ENCODE assay signal across 14 cellular contexts in genomic region chr1:44617703-44618029, GRCh38. TPM values are rescaled to one million over a fixed set of nuclear protein-coding genes. Genes with fewer than 3 reads are reported as not detected.
DNase-seq lines count a peak whose midpoint lies in the region; ATAC-seq and TF ChIP-seq lines count a peak whose summit lies in the region.
"Had no signal": no experiment of that assay in that cellular context is flagged by ENCODE, and none has a peak within 500 bp of the region (broad histone marks: within the 10 kb centered on the region; RNA-seq: fewer than 3 reads in every experiment).

No MANE protein-coding gene starts in this region.

- H3K27ac ChIP-seq in GM23248, result no peak overlapping the region
- no peak overlapping the region for H3K27ac ChIP-seq in iPS-18a (ENCODE audit: low read length)

- no peak for TF ChIP-seq CTCF in astrocyte of the cerebellum (IDR thresholded peaks at IDR 0.05; ENCODE audit: low read depth, low read length, missing control alignments)

- H3K4me3 ChIP-seq in GM23248, result peak overlapping the region; percentile 78
- H3K4me3 ChIP-seq in astrocyte of the cerebellum (ENCODE audit: low read depth, low read length), result peak overlapping the region; percentile 33
- H3K4me3 ChIP-seq in iPS-18a (ENCODE audit: low read length), result peak overlapping the region; percentile 52
- peak overlapping the region; percentile 47 for H3K4me3 ChIP-seq in skeletal muscle cell (ENCODE audit: low read depth, low read length)

- in situ Hi-C loops in GM23248 (cut with MboI), result no loop called here
- in situ Hi-C loops in astrocyte of the cerebellum (cut with HindIII; ENCODE audit: low sequenced_read_pairs), result no loop called here

- H3F3A ChIP-seq in GM23248 (ENCODE audit: insufficient read depth), result peaks cover 27% of the 10 kb centered on the region

- no peaks in the 10 kb centered on the region for H3K36me3 Mint-ChIP-seq in stimulated activated memory B cell treated with anti-CD40 and anti-IgM and Interleukin-4, amounts not matched to agents 10 μg/mL and 1 μg/mL and 100 μg/mL, for 72 hours

- peak overlapping the region; percentile 85 for H3K4me2 ChIP-seq in GM23248 (ENCODE audit: unreplicated experiment)

- H3K4me1 Mint-ChIP-seq in stimulated activated memory B cell treated with anti-CD40 and anti-IgM and Interleukin-4, amounts not matched to agents 10 μg/mL and 1 μg/mL and 100 μg/mL, for 72 hours, result no peaks in the 10 kb centered on the region
- H3K4me1 Mint-ChIP-seq: B cell had no signal

- peaks cover 50% of the 10 kb centered on the region for H3K4me1 ChIP-seq in GM23248 (ENCODE audit: insufficient read depth)
- no peaks in the 10 kb centered on the region for H3K4me1 ChIP-seq in iPS-18a (ENCODE audit: control insufficient read depth, low read depth, low read length)

- H3K36me3 ChIP-seq in GM23248 (ENCODE audit: low read depth) (no peaks in the 10 kb centered on the region), iPS-18a (ENCODE audit: control insufficient read depth, low read depth, low read length) (no peaks in the 10 kb centered on the region)

- no peaks in the 10 kb centered on the region for H3K9me3 Mint-ChIP-seq in stimulated activated memory B cell treated with anti-CD40 and anti-IgM and Interleukin-4, amounts not matched to agents 10 μg/mL and 1 μg/mL and 100 μg/mL, for 72 hours
- H3K9me3 Mint-ChIP-seq: activated CD8-positive, alpha-beta T cell treated with anti-CD3 and anti-CD28 coated beads for 36 hours; neural crest cell had no signal

- 20 to 27% methylated on average over 1 of the region's 1 CpG for WGBS in GM23248 (ENCODE audit: low coverage in 1 of 2, low lambda C conversion rate in 2 of 2, missing lambda C conversion rate in 2 of 2), 2 experiments

- H3K9ac ChIP-seq in GM23248 (peak overlapping the region; percentile 66; the same call in 1 of the 2 replicates), iPS-18a (ENCODE audit: low read length) (no peak overlapping the region)

- H3K27ac Mint-ChIP-seq in stimulated activated memory B cell treated with anti-CD40 and anti-IgM and Interleukin-4, amounts not matched to agents 10 μg/mL and 1 μg/mL and 100 μg/mL, for 72 hours, result no peak overlapping the region
- H3K27ac Mint-ChIP-seq: activated CD8-positive, alpha-beta T cell treated with anti-CD3 and anti-CD28 coated beads for 36 hours; B cell had no signal

- ATAC-seq in GM18502 (IDR thresholded peaks at IDR 0.05; ENCODE audit: poor library complexity, unreplicated experiment), result no peak
- no peak for ATAC-seq in HG03139 (IDR thresholded peaks at IDR 0.05; ENCODE audit: unreplicated experiment)
- no peak for ATAC-seq in stimulated activated memory B cell treated with anti-CD40 and anti-IgM and Interleukin-4, amounts not matched to agents 10 μg/mL and 1 μg/mL and 100 μg/mL, for 72 hours
- ATAC-seq: activated CD8-positive, alpha-beta T cell treated with anti-CD3 and anti-CD28 coated beads for 36 hours had no signal

- peak overlapping the region; percentile 85 for H2AFZ ChIP-seq in GM23248

- H3K27me3 Mint-ChIP-seq in stimulated activated memory B cell treated with anti-CD40 and anti-IgM and Interleukin-4, amounts not matched to agents 10 μg/mL and 1 μg/mL and 100 μg/mL, for 72 hours, result peaks cover 17% of the 10 kb centered on the region
- H3K27me3 Mint-ChIP-seq: activated CD8-positive, alpha-beta T cell treated with anti-CD3 and anti-CD28 coated beads for 36 hours had no signal

- no peaks in the 10 kb centered on the region for H4K20me1 ChIP-seq in GM23248 (ENCODE audit: insufficient read depth)

- no peaks in the 10 kb centered on the region for H3K9me3 ChIP-seq in GM23248 (ENCODE audit: low read depth)
- no peaks in the 10 kb centered on the region for H3K9me3 ChIP-seq in iPS-18a (ENCODE audit: control insufficient read depth, low read depth, low read length)

- no peak overlapping the region for H3K4me3 Mint-ChIP-seq in stimulated activated memory B cell treated with anti-CD40 and anti-IgM and Interleukin-4, amounts not matched to agents 10 μg/mL and 1 μg/mL and 100 μg/mL, for 72 hours
- H3K4me3 Mint-ChIP-seq: activated CD8-positive, alpha-beta T cell treated with anti-CD3 and anti-CD28 coated beads for 36 hours; B cell; neural crest cell had no signal

- H3K27me3 ChIP-seq in GM23248 (replicated peaks; ENCODE audit: insufficient read depth) (no peaks in the 10 kb centered on the region), iPS-18a (ENCODE audit: control insufficient read depth, insufficient read depth, low read length) (peaks cover 16% of the 10 kb centered on the region)

- no peaks in the 10 kb centered on the region for H3K79me2 ChIP-seq in GM23248 (ENCODE audit: insufficient read depth)

- no peaks in the 10 kb centered on the region for H3K9me2 ChIP-seq in GM23248 (ENCODE audit: insufficient read depth)

- DNase-seq in GM23248 (no peak), astrocyte of the cerebellum (ENCODE audit: low read depth) (no peak), skeletal muscle cell (ENCODE audit: low read depth) (no peak), SHP77 (lab: John Stamatoyannopoulos, UW) (no peak)
- DNase-seq: activated CD8-positive, alpha-beta T cell treated with anti-CD3 and anti-CD28 coated beads for 36 hours; effector memory CD4-positive, alpha-beta T cell; Right ventricle myocardium superior had no signal

RNA-seq across cellular contexts. Expression of gene TMEM53, which starts 56.6 kb away (rescaled TPM):
- 4.4 and 5.9 TPM in 2 replicates for total RNA-seq in GM23248 (2014; rRNA removed; shearing (Covaris generic))
- 10.1 and 12.7 TPM in 2 replicates for polyA plus RNA-seq in GM23248 (2016; fragmentation: Nextera tagmentation; extraction: Ambion mirVana)

RNA-seq across cellular contexts. Expression of gene ARMH1, which starts 56.8 kb away (rescaled TPM):
- total RNA-seq in GM23248 (2014; rRNA removed; shearing (Covaris generic)), result 0.51 and 1.4 TPM in 2 replicates
- 1.5 and 1.6 TPM in 2 replicates for polyA plus RNA-seq in GM23248 (2016; fragmentation: Nextera tagmentation; extraction: Ambion mirVana)
- total RNA-seq: glomerular endothelial cell had no signal
